Comparison of ENCODE assay signal across 13 cellular contexts in the genomic region with DNA sequence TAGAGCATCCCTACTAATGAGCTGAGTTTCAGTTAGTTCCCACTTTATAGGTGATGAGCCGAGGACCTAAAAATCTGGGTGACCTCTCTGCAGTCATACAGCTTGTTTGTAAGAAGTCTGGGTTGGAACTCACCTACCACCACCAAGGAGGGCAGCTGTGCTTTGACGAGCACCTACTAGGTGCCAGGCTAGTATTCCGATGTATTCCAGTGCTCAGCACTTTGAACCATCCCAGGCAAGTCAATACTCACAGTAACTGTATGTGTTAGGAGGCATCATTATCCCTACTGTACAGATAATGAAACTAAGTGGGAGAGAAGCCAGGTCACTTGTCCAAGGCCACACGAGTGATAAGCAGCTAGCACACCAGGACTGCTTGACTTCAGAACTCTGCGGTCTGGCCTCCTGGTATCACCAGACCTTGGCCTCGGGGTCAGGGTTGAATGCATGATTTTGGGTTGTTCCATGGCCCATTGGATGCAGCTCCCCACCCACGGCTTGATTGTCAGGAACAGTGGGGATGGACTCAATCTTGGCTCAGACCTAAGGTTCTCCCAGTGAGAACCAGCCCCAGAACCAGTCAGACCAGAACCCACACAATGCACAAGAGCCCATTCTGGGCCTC. TPM values are rescaled to one million over a fixed set of nuclear protein-coding genes. Genes with fewer than 3 reads are reported as not detected.
DNase-seq lines count a peak whose midpoint lies in the region; ATAC-seq and TF ChIP-seq lines count a peak whose summit lies in the region.
"Had no signal": no experiment of that assay in that cellular context is flagged by ENCODE, and none has a peak within 500 bp of the region (broad histone marks: within the 10 kb centered on the region; RNA-seq: fewer than 3 reads in every experiment).

No MANE protein-coding gene starts in this region.

- 77% methylated on average over 7 of the region's 7 CpGs for WGBS in hepatocyte (ENCODE audit: low lambda C conversion rate, missing lambda C conversion rate)
- 32 to 41% methylated on average over 7 of the region's 7 CpGs for WGBS in testis, 2 donors

- H3K27ac ChIP-seq in RWPE1 (peak overlapping the region; percentile 8; the same call in 1 of the 2 replicates), ascending aorta (peak overlapping the region; percentile 72 to 98), hepatocyte (peak overlapping the region; percentile 83), testis (peak overlapping the region; percentile 33 to 68)
- H3K27ac ChIP-seq: SJSA1 had no signal

- H3K79me2 ChIP-seq in hepatocyte = peaks cover 14% of the 10 kb centered on the region

- no peak for TF ChIP-seq POLR2A in testis (IDR thresholded peaks at IDR 0.05)

- H3K4me2 ChIP-seq in hepatocyte = no peak overlapping the region

- H3K27me3 ChIP-seq in ascending aorta (no peaks in the 10 kb centered on the region), hepatocyte (no peaks in the 10 kb centered on the region), testis (no peaks in the 10 kb centered on the region)
- H3K27me3 ChIP-seq: esophagus muscularis mucosa, left lung, SJSA1, tibial nerve had no signal

- no peaks in the 10 kb centered on the region for H4K20me1 ChIP-seq in hepatocyte (ENCODE audit: insufficient read depth, poor library complexity, severe bottlenecking)

- DNase-seq in RWPE1 (ENCODE audit: low spot score) = no peak
- DNase-seq in ascending aorta (ENCODE audit: low spot score in 2 of 2) = no peak
- no peak for DNase-seq in hepatocyte (ENCODE audit: low spot score)
- peak; percentile 77 for DNase-seq in testis
- DNase-seq in CD1c-positive myeloid dendritic cell (ENCODE audit: extremely low spot score) = no peak
- DNase-seq: NCI-H748 treated with DMSO at 0.1 percent for 48 hours had no signal

- TF ChIP-seq CTCF in RWPE1 (conservative IDR thresholded peaks at IDR 0.05; ENCODE audit: low read depth) = no peak
- TF ChIP-seq CTCF in ascending aorta (IDR thresholded peaks at IDR 0.05) = no peak
- no peak for TF ChIP-seq CTCF in hepatocyte (IDR thresholded peaks at IDR 0.05; ENCODE audit: poor library complexity)
- no peak for TF ChIP-seq CTCF in testis (IDR thresholded peaks at IDR 0.05)

- no peak for ATAC-seq in HG03025 (IDR thresholded peaks at IDR 0.05; ENCODE audit: low FRiP score, unreplicated experiment)
- no peak for ATAC-seq in GM18907 (IDR thresholded peaks at IDR 0.05; ENCODE audit: unreplicated experiment)

- peaks cover 21 to 42% of the 10 kb centered on the region in 2 donors for H3K4me1 ChIP-seq in ascending aorta
- H3K4me1 ChIP-seq in hepatocyte (ENCODE audit: insufficient read depth) = peaks cover 36% of the 10 kb centered on the region
- peaks cover 59% of the 10 kb centered on the region for H3K4me1 ChIP-seq in testis

- POLR2A ChIA-PET in RWPE1 (lab: Yijun Ruan, JAX; ENCODE audit: low non-redundant PET) = no interaction called here

- H3K9me2 ChIP-seq in hepatocyte (replicated peaks; ENCODE audit: insufficient read depth) = no peaks in the 10 kb centered on the region

- CTCF ChIA-PET in RWPE1 (lab: Yijun Ruan, JAX) = interaction anchor here (0.6 to 4.8 kb wide), 9 partner anchors 8 to 99 kb away, joined by 3 to 25 read pairs (median 4); no protein-coding TSS in a partner anchor

- intact Hi-C loops in ascending aorta (cut with DNase I) = loop anchor here (2.0 to 10.0 kb wide), 2 partner anchors 15 to 645 kb away; no protein-coding TSS in a partner anchor
- intact Hi-C loops in testis (cut with DNase I; ENCODE audit: low total_unique reads) = no loop called here

- H3K36me3 ChIP-seq in ascending aorta (peaks cover 43 to 63% of the 10 kb centered on the region in 2 donors), hepatocyte (replicated peaks; ENCODE audit: insufficient read depth, low read depth) (no peaks in the 10 kb centered on the region), testis (ENCODE audit: low read depth, missing control alignments) (no peaks in the 10 kb centered on the region)

- H3K9me3 ChIP-seq in ascending aorta (no peaks in the 10 kb centered on the region), hepatocyte (ENCODE audit: low read depth) (no peaks in the 10 kb centered on the region), testis (no peaks in the 10 kb centered on the region)
- H3K9me3 ChIP-seq: esophagus muscularis mucosa, left lung, mucosa of descending colon, SJSA1, tibial nerve had no signal

- H2AFZ ChIP-seq in hepatocyte = no peak overlapping the region

- no peak overlapping the region for H3K4me3 ChIP-seq in ascending aorta
- H3K4me3 ChIP-seq in hepatocyte = no peak overlapping the region
- H3K4me3 ChIP-seq in testis = no peak overlapping the region
- H3K4me3 ChIP-seq: esophagus muscularis mucosa, left lung, mucosa of descending colon, SJSA1, tibial nerve had no signal

RNA-seq across cellular contexts. Expression of gene ECE1, which starts 20.7 kb away (rescaled TPM):
- total RNA-seq in ascending aorta = 336 TPM
- 35.1 and 60.8 TPM in 2 replicates for total RNA-seq in hepatocyte
- polyA plus RNA-seq in hepatocyte = 84.4 and 90.6 TPM in 2 replicates
- 100 to 1,000 TPM in 1 of 2 donors, 10 to 100 TPM in 1; 96.4 to 101 TPM for total RNA-seq in testis
- polyA plus RNA-seq in testis (ENCODE audit: insufficient read depth, low read depth, low replicate concordance) = 66.1 TPM

Comparison
In these comparisons a context has a peak if more than half of its experiments do, and no peak if none do; other contexts are left out.
1. H3K27ac ChIP-seq: peak in every context shown above with its lines; median percentile 85 in ascending aorta; 83 in hepatocyte; 50 in testis; 8 in RWPE1.